ENCODE assay signal across 17 cellular contexts in genomic region chr19:18155095-18156087, GRCh38. TPM values are rescaled to one million over a fixed set of nuclear protein-coding genes. Genes with fewer than 3 reads are reported as not detected.
DNase-seq lines count a peak whose midpoint lies in the region; ATAC-seq and TF ChIP-seq lines count a peak whose summit lies in the region.
"Had no signal": no experiment of that assay in that cellular context is flagged by ENCODE, and none has a peak within 500 bp of the region (broad histone marks: within the 10 kb centered on the region; RNA-seq: fewer than 3 reads in every experiment).

No MANE protein-coding gene starts in this region.

- WGBS in spleen, 5 donors: 93 to 96% (median 94%) methylated on average over 17 to 43 of the region's 43 CpGs

- H3K4me1 Mint-ChIP-seq in activated naive CD8-positive, alpha-beta T cell treated with anti-CD3 and anti-CD28 coated beads for 36 hours: peaks cover 19% of the 10 kb centered on the region

- intact Hi-C loops in spleen (cut with DNase I; ENCODE audit: low total_unique reads): no loop called here

- TF ChIP-seq CTCF in spleen (IDR thresholded peaks at IDR 0.05 in 8 of 11, conservative IDR thresholded peaks at IDR 0.05 in 3 of 11): no peak
- TF ChIP-seq CTCF in WERI-Rb-1 (IDR thresholded peaks at IDR 0.05; ENCODE audit: low read depth, low read length): no peak

- no peak overlapping the region for H3K27ac Mint-ChIP-seq in activated naive CD8-positive, alpha-beta T cell treated with anti-CD3 and anti-CD28 coated beads for 36 hours
- H3K27ac Mint-ChIP-seq: memory B cell had no signal

- H3K4me3 ChIP-seq in spleen: no peak overlapping the region
- H3K4me3 ChIP-seq in WERI-Rb-1 (ENCODE audit: low read depth, low read length): no peak overlapping the region

- peaks cover 22 to 90% (median 53%) of the 10 kb centered on the region in 6 donors for H3K4me1 ChIP-seq in spleen

- CTCF ChIA-PET in HEK293T (lab: Yijun Ruan, JAX): interaction anchor here (0.6 to 1.3 kb wide), 2 partner anchors 13 to 42 kb away, joined by 4 to 5 read pairs; no protein-coding TSS in a partner anchor

- no peak for ATAC-seq in left lobe of liver
- ATAC-seq: activated CD8-positive, alpha-beta T cell treated with anti-CD3 and anti-CD28 coated beads for 36 hours; stimulated activated effector memory CD8-positive, alpha-beta T cell treated with anti-CD3 and anti-CD28 coated beads, Interleukin-12 subunit alpha, Interleukin-12 subunit beta, amount 100 ng/mL, for 72 hours had no signal

- H3K9me3 ChIP-seq in spleen (no peaks in the 10 kb centered on the region), WERI-Rb-1 (ENCODE audit: severe bottlenecking) (no peaks in the 10 kb centered on the region)
- H3K9me3 ChIP-seq: Peyer's patch had no signal

- H3K27me3 Mint-ChIP-seq in activated naive CD8-positive, alpha-beta T cell treated with anti-CD3 and anti-CD28 coated beads for 36 hours: no peaks in the 10 kb centered on the region
- H3K27me3 Mint-ChIP-seq: activated CD8-positive, alpha-beta T cell treated with anti-CD3 and anti-CD28 coated beads for 36 hours; memory B cell had no signal

- POLR2A ChIA-PET in HEK293T (lab: Yijun Ruan, JAX): interaction anchor here (1.2 kb wide), 1 partner anchor 37 kb away, joined by 4 read pairs; no protein-coding TSS in a partner anchor

- H3K36me3 ChIP-seq in spleen (peaks cover 0 to 28% (median 7%) of the 10 kb centered on the region in 6 donors), WERI-Rb-1 (peaks cover 18% of the 10 kb centered on the region)

- no peaks in the 10 kb centered on the region for H3K9me3 Mint-ChIP-seq in activated naive CD8-positive, alpha-beta T cell treated with anti-CD3 and anti-CD28 coated beads for 36 hours
- H3K9me3 Mint-ChIP-seq: activated CD8-positive, alpha-beta T cell treated with anti-CD3 and anti-CD28 coated beads for 36 hours; memory B cell; stimulated activated effector memory CD8-positive, alpha-beta T cell treated with anti-CD3 and anti-CD28 coated beads, Interleukin-12 subunit alpha, Interleukin-12 subunit beta, amount 100 ng/mL, for 72 hours had no signal

- peak in 47 of 76 experiments; percentile 15 to 81 (median 50) for DNase-seq in HUDEP-2 (lab: John Stamatoyannopoulos, UW; ENCODE audit: unreplicated experiment in 76 of 76)
- no peak for DNase-seq in activated naive CD8-positive, alpha-beta T cell treated with anti-CD3 and anti-CD28 coated beads for 36 hours
- peak; percentile 53 for DNase-seq in left lobe of liver (ENCODE audit: low spot score)
- peak; percentile 81 for DNase-seq in spleen
- DNase-seq in NCI-H526 (lab: John Stamatoyannopoulos, UW): no peak
- no peak for DNase-seq in WERI-Rb-1
- DNase-seq in SHP77 treated with DMSO at 0.1 percent for 48 hours (lab: John Stamatoyannopoulos, UW): no peak
- DNase-seq in HEK293T (ENCODE audit: extremely low spot score): no peak
- DNase-seq: activated CD8-positive, alpha-beta T cell treated with anti-CD3 and anti-CD28 coated beads for 36 hours; activated gamma-delta T cell treated with Interleukin-2 at 50 U/mL for 16 hours; NCI-H1694; NCI-H524; stimulated activated CD4-positive, alpha-beta T cell treated with anti-CD3 and anti-CD28 coated beads, Interleukin-2, amount 100 ng/mL, for 24 hours had no signal

- H3K27ac ChIP-seq in spleen (peak overlapping the region in 3 of 8 donors; percentile 54 to 68 (median 64)), WERI-Rb-1 (no peak overlapping the region)
- H3K27ac ChIP-seq: KMS-11 had no signal

- peaks cover 6% of the 10 kb centered on the region for H3K36me3 Mint-ChIP-seq in activated naive CD8-positive, alpha-beta T cell treated with anti-CD3 and anti-CD28 coated beads for 36 hours
- H3K36me3 Mint-ChIP-seq: memory B cell had no signal

- TF ChIP-seq POLR2A in spleen (IDR thresholded peaks at IDR 0.05): no peak

- peak overlapping the region; percentile 7 for H3K4me3 Mint-ChIP-seq in activated naive CD8-positive, alpha-beta T cell treated with anti-CD3 and anti-CD28 coated beads for 36 hours

- no peaks in the 10 kb centered on the region for H3K27me3 ChIP-seq in spleen (replicated peaks in 1 of 7)
- H3K27me3 ChIP-seq in WERI-Rb-1 (ENCODE audit: insufficient read depth, low read depth, severe bottlenecking): no peaks in the 10 kb centered on the region
- H3K27me3 ChIP-seq: Peyer's patch had no signal

TF ChIP-seq in HEK293T, 16 proteins besides CTCF, POLR2A, EP300 and RAD21:
- no peak for TF ChIP-seq TARDBP (IDR thresholded peaks at IDR 0.05)
- TF ChIP-seq FOXK2 (IDR thresholded peaks at IDR 0.05): no peak
- TF ChIP-seq FOXA1 (IDR thresholded peaks at IDR 0.05): no peak
- no peak for TF ChIP-seq NFRKB (IDR thresholded peaks at IDR 0.05)
- no peak for TF ChIP-seq BHLHE40 (IDR thresholded peaks at IDR 0.05; ENCODE audit: borderline replicate concordance)
- no peak for TF ChIP-seq L3MBTL2 (conservative IDR thresholded peaks at IDR 0.05)
- TF ChIP-seq SP1 (IDR thresholded peaks at IDR 0.05): no peak
- no peak for TF ChIP-seq SUZ12 (IDR thresholded peaks at IDR 0.05)
- TF ChIP-seq ZNF384 (IDR thresholded peaks at IDR 0.05): no peak; the same call in 1 of the 2 replicates
- no peak for TF ChIP-seq CTBP1 (IDR thresholded peaks at IDR 0.05; ENCODE audit: borderline replicate concordance)
- no peak for TF ChIP-seq FOXM1 (IDR thresholded peaks at IDR 0.05; ENCODE audit: borderline replicate concordance)
- TF ChIP-seq, protein P1, sequence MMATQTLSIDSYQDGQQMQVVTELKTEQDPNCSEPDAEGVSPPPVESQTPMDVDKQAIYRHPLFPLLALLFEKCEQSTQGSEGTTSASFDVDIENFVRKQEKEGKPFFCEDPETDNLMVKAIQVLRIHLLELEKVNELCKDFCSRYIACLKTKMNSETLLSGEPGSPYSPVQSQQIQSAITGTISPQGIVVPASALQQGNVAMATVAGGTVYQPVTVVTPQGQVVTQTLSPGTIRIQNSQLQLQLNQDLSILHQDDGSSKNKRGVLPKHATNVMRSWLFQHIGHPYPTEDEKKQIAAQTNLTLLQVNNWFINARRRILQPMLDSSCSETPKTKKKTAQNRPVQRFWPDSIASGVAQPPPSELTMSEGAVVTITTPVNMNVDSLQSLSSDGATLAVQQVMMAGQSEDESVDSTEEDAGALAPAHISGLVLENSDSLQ (IDR thresholded peaks at IDR 0.05): no peak
- TF ChIP-seq HDGF (IDR thresholded peaks at IDR 0.05; ENCODE audit: borderline replicate concordance): no peak
- TF ChIP-seq ARNT (IDR thresholded peaks at IDR 0.05): no peak
- TF ChIP-seq ELF4 (IDR thresholded peaks at IDR 0.05): no peak
- no peak for TF ChIP-seq LEF1 (IDR thresholded peaks at IDR 0.05; ENCODE audit: borderline replicate concordance)

RNA-seq across cellular contexts. Expression of gene PIK3R2, which starts 2.4 kb away (rescaled TPM):
- 10 to 100 TPM; 18.5 to 21.1 TPM for total RNA-seq in activated naive CD8-positive, alpha-beta T cell treated with anti-CD3 and anti-CD28 coated beads for 36 hours
- total RNA-seq in left lobe of liver: 14.8 TPM
- total RNA-seq in spleen: 10 to 100 TPM in 6 of 7 donors, 1 to 10 TPM in 1; 6.6 to 22.7 (median 16.3) TPM
- polyA plus RNA-seq in spleen: 1 to 10 TPM; 4.2 to 5.1 (median 4.9) TPM

RNA-seq across cellular contexts. Expression of gene IFI30, which starts 18.2 kb away (rescaled TPM):
- total RNA-seq in activated naive CD8-positive, alpha-beta T cell treated with anti-CD3 and anti-CD28 coated beads for 36 hours: 10 to 100 TPM; 24.7 to 28.1 TPM
- total RNA-seq in left lobe of liver: 57.6 TPM
- 100 to 1,000 TPM; 206 to 475 (median 330) TPM for total RNA-seq in spleen
- 100 to 1,000 TPM; 234 to 299 (median 274) TPM for polyA plus RNA-seq in spleen

RNA-seq across cellular contexts. Expression of gene MPV17L2, which starts 37.6 kb away (rescaled TPM):
- total RNA-seq in activated naive CD8-positive, alpha-beta T cell treated with anti-CD3 and anti-CD28 coated beads for 36 hours: 10 to 100 TPM; 15.2 to 16.7 TPM
- 8.6 TPM for total RNA-seq in left lobe of liver
- total RNA-seq in spleen: 10 to 100 TPM in 3 of 7 donors, 1 to 10 TPM in 4; 7.8 to 14.1 (median 9.9) TPM
- polyA plus RNA-seq in spleen: 10 to 100 TPM; 12.1 to 15.4 (median 12.3) TPM

RNA-seq across cellular contexts. Expression of gene RAB3A, which starts 48.5 kb away (rescaled TPM):
- total RNA-seq in activated naive CD8-positive, alpha-beta T cell treated with anti-CD3 and anti-CD28 coated beads for 36 hours: 1 to 10 TPM; 3.2 to 3.9 TPM
- total RNA-seq in left lobe of liver: 2.1 TPM
- total RNA-seq in spleen: 1 to 10 TPM; 1.4 to 6.6 (median 3.3) TPM
- polyA plus RNA-seq in spleen: 1 to 10 TPM in 2 of 3 donors, under 1 TPM in 1; 0.72 to 1.7 (median 1.3) TPM

RNA-seq across cellular contexts. Expression of gene MAST3, which starts 57.8 kb away (rescaled TPM):
- total RNA-seq in activated naive CD8-positive, alpha-beta T cell treated with anti-CD3 and anti-CD28 coated beads for 36 hours: 10 to 100 TPM; 11.8 to 14.4 TPM
- 18.4 TPM for total RNA-seq in left lobe of liver
- total RNA-seq in spleen: 10 to 100 TPM; 31.3 to 52.7 (median 39.4) TPM
- 10 to 100 TPM in 2 of 3 donors, 1 to 10 TPM in 1; 8.9 to 17.1 (median 16.1) TPM for polyA plus RNA-seq in spleen

Comparison
In these comparisons a context has a peak if more than half of its experiments do, and no peak if none do; other contexts are left out.
1. DNase-seq: peak in HUDEP-2 (47 of 76), left lobe of liver (single experiment) and spleen (single experiment); none in activated naive CD8-positive, alpha-beta T cell treated with anti-CD3 and anti-CD28 coated beads for 36 hours (single experiment), NCI-H526 (0 of 2), WERI-Rb-1 (single experiment), SHP77 treated with DMSO at 0.1 percent for 48 hours (single experiment) and HEK293T (single experiment).